In the genomic region with DNA sequence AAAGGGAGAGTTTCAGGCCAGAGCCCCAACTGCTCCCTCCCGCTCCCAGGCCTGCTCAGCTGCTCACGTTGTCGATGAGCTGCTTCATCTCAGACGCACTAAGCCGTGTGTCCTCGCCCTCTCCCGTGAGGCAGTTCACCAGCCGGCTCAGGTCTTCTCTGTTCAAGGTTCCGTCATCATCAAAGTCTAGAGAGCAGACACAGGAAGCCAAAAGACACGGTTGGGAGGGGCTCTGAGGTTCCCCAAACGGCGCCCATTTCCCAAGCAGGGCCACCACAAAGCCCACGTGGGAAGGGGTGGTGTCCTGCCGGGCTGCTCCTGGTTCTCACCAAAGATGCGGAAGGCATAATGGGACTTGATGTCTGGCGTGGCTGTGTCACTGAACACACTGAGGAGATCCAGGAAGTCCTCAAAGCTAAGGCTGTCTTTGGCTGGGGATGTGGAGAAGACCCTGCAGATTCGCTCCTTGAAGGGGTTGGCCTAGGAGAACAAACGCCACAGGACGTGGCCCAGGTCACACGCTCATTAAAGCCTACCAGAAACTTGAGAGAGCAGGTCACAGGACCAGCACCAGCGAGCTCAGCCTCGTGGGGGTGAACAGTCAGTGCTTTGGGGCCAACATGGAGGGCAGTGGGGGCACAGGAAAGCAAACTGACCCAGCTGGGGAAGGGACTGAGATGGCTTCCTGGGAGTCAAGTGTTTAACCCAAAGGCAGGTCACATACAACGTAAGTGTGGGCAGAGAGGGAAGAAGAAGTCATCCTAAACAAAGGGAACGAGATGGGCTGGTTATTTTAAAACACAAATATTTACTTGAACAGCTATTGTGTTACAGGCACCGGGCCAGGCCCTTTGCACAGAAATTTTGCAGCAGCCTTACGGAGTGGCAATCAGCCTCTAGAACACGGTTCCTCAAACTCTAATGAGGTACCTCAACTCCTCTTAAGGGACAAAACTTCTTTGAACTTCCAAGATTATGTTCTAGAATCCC, we compare ENCODE assay signal across 1 cellular context.
TF ChIP-seq lines count a peak whose summit lies in the region.

No MANE protein-coding gene starts in this region.

TF ChIP-seq in GM12878, 131 proteins besides CTCF, POLR2A, EP300 and RAD21 (continued from another document):
- TF ChIP-seq, protein P1, sequence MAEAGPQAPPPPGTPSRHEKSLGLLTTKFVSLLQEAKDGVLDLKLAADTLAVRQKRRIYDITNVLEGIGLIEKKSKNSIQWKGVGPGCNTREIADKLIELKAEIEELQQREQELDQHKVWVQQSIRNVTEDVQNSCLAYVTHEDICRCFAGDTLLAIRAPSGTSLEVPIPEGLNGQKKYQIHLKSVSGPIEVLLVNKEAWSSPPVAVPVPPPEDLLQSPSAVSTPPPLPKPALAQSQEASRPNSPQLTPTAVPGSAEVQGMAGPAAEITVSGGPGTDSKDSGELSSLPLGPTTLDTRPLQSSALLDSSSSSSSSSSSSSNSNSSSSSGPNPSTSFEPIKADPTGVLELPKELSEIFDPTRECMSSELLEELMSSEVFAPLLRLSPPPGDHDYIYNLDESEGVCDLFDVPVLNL (IDR thresholded peaks at IDR 0.05; ENCODE audit: low read depth, low read length): no peak
- TF ChIP-seq SMAD1 (IDR thresholded peaks at IDR 0.05; ENCODE audit: low read depth, partially characterized antibody) (no peak), ZZZ3 (IDR thresholded peaks at IDR 0.05; ENCODE audit: control insufficient read depth, insufficient read length, low read depth) (no peak), NR2C1 (IDR thresholded peaks at IDR 0.05) (0 out of 2 replicates have a peak, but pooled peaks have one; percentile 29), NFXL1 (IDR thresholded peaks at IDR 0.05; ENCODE audit: borderline replicate concordance) (no peak), MYB (IDR thresholded peaks at IDR 0.05; ENCODE audit: borderline replicate concordance, low read depth, low read length) (no peak), CHD2 (IDR thresholded peaks at IDR 0.05; ENCODE audit: borderline replicate concordance, low read depth, low read length) (0 out of 2 replicates have a peak, but pooled peaks have one; percentile 35), EED (IDR thresholded peaks at IDR 0.05; ENCODE audit: low read depth) (peak; percentile 13; the same call in 1 of the 2 replicates), SREBF2 (IDR thresholded peaks at IDR 0.05; ENCODE audit: low read length) (no peak)
- TF ChIP-seq, protein P2, sequence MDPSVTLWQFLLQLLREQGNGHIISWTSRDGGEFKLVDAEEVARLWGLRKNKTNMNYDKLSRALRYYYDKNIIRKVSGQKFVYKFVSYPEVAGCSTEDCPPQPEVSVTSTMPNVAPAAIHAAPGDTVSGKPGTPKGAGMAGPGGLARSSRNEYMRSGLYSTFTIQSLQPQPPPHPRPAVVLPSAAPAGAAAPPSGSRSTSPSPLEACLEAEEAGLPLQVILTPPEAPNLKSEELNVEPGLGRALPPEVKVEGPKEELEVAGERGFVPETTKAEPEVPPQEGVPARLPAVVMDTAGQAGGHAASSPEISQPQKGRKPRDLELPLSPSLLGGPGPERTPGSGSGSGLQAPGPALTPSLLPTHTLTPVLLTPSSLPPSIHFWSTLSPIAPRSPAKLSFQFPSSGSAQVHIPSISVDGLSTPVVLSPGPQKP (IDR thresholded peaks at IDR 0.05; ENCODE audit: low read depth, low read length): no peak
- TF ChIP-seq, protein P3, sequence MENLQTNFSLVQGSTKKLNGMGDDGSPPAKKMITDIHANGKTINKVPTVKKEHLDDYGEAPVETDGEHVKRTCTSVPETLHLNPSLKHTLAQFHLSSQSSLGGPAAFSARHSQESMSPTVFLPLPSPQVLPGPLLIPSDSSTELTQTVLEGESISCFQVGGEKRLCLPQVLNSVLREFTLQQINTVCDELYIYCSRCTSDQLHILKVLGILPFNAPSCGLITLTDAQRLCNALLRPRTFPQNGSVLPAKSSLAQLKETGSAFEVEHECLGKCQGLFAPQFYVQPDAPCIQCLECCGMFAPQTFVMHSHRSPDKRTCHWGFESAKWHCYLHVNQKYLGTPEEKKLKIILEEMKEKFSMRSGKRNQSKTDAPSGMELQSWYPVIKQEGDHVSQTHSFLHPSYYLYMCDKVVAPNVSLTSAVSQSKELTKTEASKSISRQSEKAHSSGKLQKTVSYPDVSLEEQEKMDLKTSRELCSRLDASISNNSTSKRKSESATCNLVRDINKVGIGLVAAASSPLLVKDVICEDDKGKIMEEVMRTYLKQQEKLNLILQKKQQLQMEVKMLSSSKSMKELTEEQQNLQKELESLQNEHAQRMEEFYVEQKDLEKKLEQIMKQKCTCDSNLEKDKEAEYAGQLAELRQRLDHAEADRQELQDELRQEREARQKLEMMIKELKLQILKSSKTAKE (IDR thresholded peaks at IDR 0.05; ENCODE audit: low read depth, poor library complexity, severe bottlenecking): peak; percentile 31
- TF ChIP-seq, protein P4, sequence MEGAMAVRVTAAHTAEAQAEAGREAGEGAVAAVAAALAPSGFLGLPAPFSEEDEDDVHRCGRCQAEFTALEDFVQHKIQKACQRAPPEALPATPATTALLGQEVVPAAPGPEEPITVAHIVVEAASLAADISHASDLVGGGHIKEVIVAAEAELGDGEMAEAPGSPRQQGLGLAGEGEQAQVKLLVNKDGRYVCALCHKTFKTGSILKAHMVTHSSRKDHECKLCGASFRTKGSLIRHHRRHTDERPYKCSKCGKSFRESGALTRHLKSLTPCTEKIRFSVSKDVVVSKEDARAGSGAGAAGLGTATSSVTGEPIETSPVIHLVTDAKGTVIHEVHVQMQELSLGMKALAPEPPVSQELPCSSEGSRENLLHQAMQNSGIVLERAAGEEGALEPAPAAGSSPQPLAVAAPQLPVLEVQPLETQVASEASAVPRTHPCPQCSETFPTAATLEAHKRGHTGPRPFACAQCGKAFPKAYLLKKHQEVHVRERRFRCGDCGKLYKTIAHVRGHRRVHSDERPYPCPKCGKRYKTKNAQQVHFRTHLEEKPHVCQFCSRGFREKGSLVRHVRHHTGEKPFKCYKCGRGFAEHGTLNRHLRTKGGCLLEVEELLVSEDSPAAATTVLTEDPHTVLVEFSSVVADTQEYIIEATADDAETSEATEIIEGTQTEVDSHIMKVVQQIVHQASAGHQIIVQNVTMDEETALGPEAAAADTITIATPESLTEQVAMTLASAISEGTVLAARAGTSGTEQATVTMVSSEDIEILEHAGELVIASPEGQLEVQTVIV (IDR thresholded peaks at IDR 0.05; ENCODE audit: borderline replicate concordance, partially characterized antibody): no peak
TF ChIP-seq in GM12878: peak in this region for 34.
